In genomic region chr6:89888871-89889270, GRCh38 we compare ENCODE assay signal across 21 cellular contexts. TPM values are rescaled to one million over a fixed set of nuclear protein-coding genes. Genes with fewer than 3 reads are reported as not detected.
"Had no signal": no experiment of that assay in that cellular context is flagged by ENCODE, and none has a peak within 500 bp of the region (broad histone marks: within the 10 kb centered on the region; RNA-seq: fewer than 3 reads in every experiment).

No MANE protein-coding gene starts in this region.

- H3K4me1 ChIP-seq: left lung, sigmoid colon had no signal

- DNase-seq: activated CD4-positive, CD25-positive, alpha-beta regulatory T cell treated with anti-CD3 and anti-CD28 coated beads, Interleukin-2, amount 50 U/mL, for 72 hours; activated naive CD8-positive, alpha-beta T cell treated with anti-CD3 and anti-CD28 coated beads, Interleukin-2, amount 10 ng/mL, durations not matched to agents 7 days and 5 days; body of pancreas; caudate nucleus; dorsolateral prefrontal cortex; endodermal cell; head of caudate nucleus; left lung; ovary; sigmoid colon; stimulated activated CD4-positive, alpha-beta T cell treated with anti-CD3 and anti-CD28 coated beads, Interleukin-4, amount 100 ng/mL, for 24 hours; T-helper 2 cell had no signal

- H3K27ac Mint-ChIP-seq: activated naive CD8-positive, alpha-beta T cell treated with anti-CD3 and anti-CD28 coated beads, Interleukin-2, amount 10 ng/mL, durations not matched to agents 7 days and 5 days; activated T-helper 1 cell treated with anti-CD3 and anti-CD28 coated beads, Interleukin-12 subunit alpha, Interleukin-12 subunit beta, Interleukin-2, Interleukin-4 antibody, amounts not matched to agents 30 ng/mL and 10 ng/mL and 1 ng/mL, durations not matched to agents 14 hours and 24 hours and 36 hours; endodermal cell; stimulated activated memory B cell treated with anti-CD40 and anti-IgM and Interleukin-4, amounts not matched to agents 10 μg/mL and 1 μg/mL and 100 μg/mL, for 72 hours had no signal

- H3K4me3 ChIP-seq: body of pancreas, dorsolateral prefrontal cortex, left lung, ovary, sigmoid colon had no signal

- H3K4me3 Mint-ChIP-seq: activated naive CD8-positive, alpha-beta T cell treated with anti-CD3 and anti-CD28 coated beads, Interleukin-2, amount 10 ng/mL, durations not matched to agents 7 days and 5 days; activated T-helper 1 cell treated with anti-CD3 and anti-CD28 coated beads, Interleukin-12 subunit alpha, Interleukin-12 subunit beta, Interleukin-2, Interleukin-4 antibody, amounts not matched to agents 30 ng/mL and 10 ng/mL and 1 ng/mL, durations not matched to agents 14 hours and 24 hours and 36 hours; endodermal cell; stimulated activated memory B cell treated with anti-CD40 and anti-IgM and Interleukin-4, amounts not matched to agents 10 μg/mL and 1 μg/mL and 100 μg/mL, for 72 hours had no signal

- H3K36me3 Mint-ChIP-seq: activated naive CD8-positive, alpha-beta T cell treated with anti-CD3 and anti-CD28 coated beads, Interleukin-2, amount 10 ng/mL, durations not matched to agents 7 days and 5 days; stimulated activated memory B cell treated with anti-CD40 and anti-IgM and Interleukin-4, amounts not matched to agents 10 μg/mL and 1 μg/mL and 100 μg/mL, for 72 hours had no signal

- H3K27me3 ChIP-seq: body of pancreas, ovary had no signal

- H3K9me3 Mint-ChIP-seq: activated naive CD8-positive, alpha-beta T cell treated with anti-CD3 and anti-CD28 coated beads, Interleukin-2, amount 10 ng/mL, durations not matched to agents 7 days and 5 days; activated T-helper 1 cell treated with anti-CD3 and anti-CD28 coated beads, Interleukin-12 subunit alpha, Interleukin-12 subunit beta, Interleukin-2, Interleukin-4 antibody, amounts not matched to agents 30 ng/mL and 10 ng/mL and 1 ng/mL, durations not matched to agents 14 hours and 24 hours and 36 hours; endodermal cell; stimulated activated memory B cell treated with anti-CD40 and anti-IgM and Interleukin-4, amounts not matched to agents 10 μg/mL and 1 μg/mL and 100 μg/mL, for 72 hours had no signal

- H3K9me3 ChIP-seq: body of pancreas, left lung, ovary, sigmoid colon had no signal

- H3K36me3 ChIP-seq: left lung, ovary, sigmoid colon had no signal

- ATAC-seq: body of pancreas; left lung; stimulated activated memory B cell treated with anti-CD40 and anti-IgM and Interleukin-4, amounts not matched to agents 10 μg/mL and 1 μg/mL and 100 μg/mL, for 72 hours had no signal

- H3K27ac ChIP-seq: body of pancreas, dorsolateral prefrontal cortex, left lung, ovary, sigmoid colon, VCaP had no signal

RNA-seq across cellular contexts. Expression of gene GJA10, which starts 5.4 kb away (rescaled TPM):
- total RNA-seq: activated naive CD8-positive, alpha-beta T cell treated with anti-CD3 and anti-CD28 coated beads, Interleukin-2, amount 10 ng/mL, durations not matched to agents 7 days and 5 days; activated T-helper 1 cell treated with anti-CD3 and anti-CD28 coated beads, Interleukin-12 subunit alpha, Interleukin-12 subunit beta, Interleukin-2, Interleukin-4 antibody, amounts not matched to agents 30 ng/mL and 10 ng/mL and 1 ng/mL, durations not matched to agents 14 hours and 24 hours and 36 hours; body of pancreas; dorsolateral prefrontal cortex; epithelial cell of proximal tubule; frontal cortex; kidney epithelial cell; left lung; mononuclear cell; ovary; pulmonary artery endothelial cell; sigmoid colon; urinary bladder had no signal
